8 cellular contexts compared by ENCODE assay signal in the genomic region with DNA sequence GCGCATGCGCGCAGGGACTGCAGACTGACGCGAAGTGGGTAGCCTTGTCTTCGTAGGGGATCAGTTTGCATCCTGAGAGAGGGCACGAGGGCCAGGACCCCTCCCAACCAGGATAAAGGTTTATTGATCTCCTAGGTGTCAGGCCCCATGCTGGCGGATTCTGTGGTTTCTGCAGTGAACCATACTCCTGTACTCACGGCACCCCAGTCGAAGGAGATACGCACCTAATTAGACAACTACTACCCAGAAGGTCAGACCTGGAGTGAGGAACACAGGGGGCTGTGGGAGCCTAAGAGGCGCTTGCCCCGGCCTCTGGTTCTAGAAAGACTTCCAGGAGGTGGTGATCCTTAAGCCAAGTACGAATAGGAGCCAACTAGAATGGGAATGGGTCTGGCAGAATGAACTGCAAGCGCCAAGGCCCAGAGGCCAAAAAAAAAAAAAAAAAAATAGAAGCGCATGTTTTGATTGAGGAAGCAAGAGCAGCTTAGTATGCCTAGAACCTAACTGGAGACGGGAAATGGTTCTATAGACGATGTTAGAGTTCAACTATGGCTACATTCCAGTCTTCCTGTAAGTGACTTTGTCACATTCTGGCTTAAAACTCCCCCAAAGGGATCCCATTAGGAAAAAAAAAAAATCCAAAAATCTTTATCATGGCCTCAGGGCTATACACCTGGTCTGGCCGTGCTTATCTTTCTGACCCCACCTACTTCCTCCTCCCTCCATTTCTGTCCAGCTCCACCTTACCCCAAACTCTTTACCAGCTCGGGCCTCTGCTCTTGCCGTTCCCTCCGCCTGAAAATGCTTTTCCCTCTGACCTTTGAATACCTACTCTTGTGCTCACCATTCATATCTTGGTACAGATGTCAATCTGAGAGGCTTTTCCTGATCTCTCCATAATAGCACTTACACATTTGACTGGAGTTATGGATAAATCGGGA. TPM values are rescaled to one million over a fixed set of nuclear protein-coding genes. Genes with fewer than 3 reads are reported as not detected.
DNase-seq lines count a peak whose midpoint lies in the region; ATAC-seq and TF ChIP-seq lines count a peak whose summit lies in the region.

No MANE protein-coding gene starts in this region.

- peaks cover 36 to 49% (median 47%) of the 10 kb centered on the region in 10 experiments for H3K4me1 ChIP-seq in BLaER1 treated with 17β-estradiol and CSF1 and Interleukin-3, amounts not matched to agents 10 nM and 100 nM
- H3K4me1 ChIP-seq in Panc1 (ENCODE audit: control insufficient read depth, insufficient read depth, low read length), result no peaks in the 10 kb centered on the region
- H3K4me1 ChIP-seq in mesodermal cell (ENCODE audit: control insufficient read depth, insufficient read depth, low read length, poor library complexity, severe bottlenecking), result peaks cover 5% of the 10 kb centered on the region
- H3K4me1 ChIP-seq in transverse colon, result peaks cover 0 to 21% (median 14%) of the 10 kb centered on the region in 4 donors

- H3K4me2 ChIP-seq in BLaER1 treated with 17β-estradiol and CSF1 and Interleukin-3, amounts not matched to agents 10 nM and 100 nM, result peak overlapping the region; percentile 81 to 98 (median 93)

- no peaks in the 10 kb centered on the region for H3K9me3 ChIP-seq in BLaER1 treated with 17β-estradiol and CSF1 and Interleukin-3, amounts not matched to agents 10 nM and 100 nM (replicated peaks in 1 of 11)
- H3K9me3 ChIP-seq in Panc1 (ENCODE audit: control insufficient read depth, insufficient read depth, low read depth, low read length), result no peaks in the 10 kb centered on the region
- H3K9me3 ChIP-seq in mesodermal cell (ENCODE audit: control insufficient read depth, low read length), result no peaks in the 10 kb centered on the region
- H3K9me3 ChIP-seq in transverse colon, result no peaks in the 10 kb centered on the region

- TF ChIP-seq POLR2A in transverse colon (IDR thresholded peaks at IDR 0.05), result no peak

- CTCF ChIA-PET in Panc1 (lab: Charles Lee), result no interaction called here

- H3K27ac ChIP-seq in BLaER1 treated with 17β-estradiol and CSF1 and Interleukin-3, amounts not matched to agents 10 nM and 100 nM, result peak overlapping the region; percentile 84 to 96 (median 93)
- H3K27ac ChIP-seq in Panc1 (ENCODE audit: low read length) (peak overlapping the region; percentile 88), brain microvascular endothelial cell (peak overlapping the region; percentile 90), mesodermal cell (ENCODE audit: low read depth, low read length, severe bottlenecking) (peak overlapping the region; percentile 97), transverse colon (peak overlapping the region; percentile 88 to 98 (median 94))

- H3K36me3 ChIP-seq in BLaER1 treated with 17β-estradiol and CSF1 and Interleukin-3, amounts not matched to agents 10 nM and 100 nM, result peaks cover 0 to 23% (median 12%) of the 10 kb centered on the region in 11 experiments; a peak in 15 of 22 replicates
- H3K36me3 ChIP-seq in Panc1 (ENCODE audit: control insufficient read depth, insufficient read depth, low read length) (no peaks in the 10 kb centered on the region), brain microvascular endothelial cell (replicated peaks) (no peaks in the 10 kb centered on the region), mesodermal cell (ENCODE audit: control insufficient read depth, insufficient read depth, low read length) (peaks cover 28% of the 10 kb centered on the region), transverse colon (no peaks in the 10 kb centered on the region)

- H3K27me3 ChIP-seq in BLaER1 treated with 17β-estradiol and CSF1 and Interleukin-3, amounts not matched to agents 10 nM and 100 nM, result no peaks in the 10 kb centered on the region
- no peaks in the 10 kb centered on the region for H3K27me3 ChIP-seq in Panc1 (ENCODE audit: control insufficient read depth, insufficient read depth, low read length)
- no peaks in the 10 kb centered on the region for H3K27me3 ChIP-seq in brain microvascular endothelial cell (replicated peaks)
- H3K27me3 ChIP-seq in transverse colon, result no peaks in the 10 kb centered on the region

- POLR2A ChIA-PET in Panc1 (lab: Charles Lee), result interaction anchor here (0.6 kb wide), 1 partner anchor 141 kb away, joined by 5 read pairs; no protein-coding TSS in a partner anchor

- peaks cover 0 to 21% (median 7%) of the 10 kb centered on the region in 11 experiments; a peak in 7 of 22 replicates for H4K20me1 ChIP-seq in BLaER1 treated with 17β-estradiol and CSF1 and Interleukin-3, amounts not matched to agents 10 nM and 100 nM

- TF ChIP-seq CTCF in Panc1 (IDR thresholded peaks at IDR 0.05), result no peak
- TF ChIP-seq CTCF in brain microvascular endothelial cell (IDR thresholded peaks at IDR 0.05; ENCODE audit: low read depth, low read length, missing control alignments), result no peak
- TF ChIP-seq CTCF in transverse colon (IDR thresholded peaks at IDR 0.05), result no peak

- TSS peak; percentile 75 for BruUV-seq in Panc1 (replicated peaks; lab: Mats Ljungman, UMichigan)

- TF ChIP-seq EP300 in transverse colon (IDR thresholded peaks at IDR 0.05; ENCODE audit: low read depth), result no peak

- WGBS in mesodermal cell (ENCODE audit: insufficient coverage in 2 of 2), 2 experiments, result 39 to 51% methylated on average over 13 of the region's 23 CpGs
- 50 to 79% methylated on average over 7 to 21 of the region's 23 CpGs for WGBS in transverse colon (ENCODE audit: low coverage in 1 of 2), 2 donors

- intact Hi-C loops in Panc1 (cut with micrococcal nuclease; ENCODE audit: unreplicated experiment), result no loop called here
- intact Hi-C loops in transverse colon (cut with DNase I; ENCODE audit: low total_unique reads), result no loop called here

- peak overlapping the region; percentile 67 to 77 (median 71) for H3K4me3 ChIP-seq in BLaER1 treated with 17β-estradiol and CSF1 and Interleukin-3, amounts not matched to agents 10 nM and 100 nM
- H3K4me3 ChIP-seq in Panc1 (ENCODE audit: low read depth in 2 of 2, low read length in 2 of 2) (peak overlapping the region; percentile 68 to 85), brain microvascular endothelial cell (ENCODE audit: low read depth, low read length) (peak overlapping the region; percentile 79), mesodermal cell (ENCODE audit: extremely low read depth, insufficient read depth, low read length, poor library complexity, severe bottlenecking) (peak overlapping the region; percentile 57), transverse colon (peak overlapping the region; percentile 65 to 91 (median 70))

- DNase-seq in Panc1 (ENCODE audit: low read depth, low spot score) (no peak), brain microvascular endothelial cell (no peak), transverse colon (no peak)

- ATAC-seq in Panc1, result no peak
- no peak for ATAC-seq in GM18870 (IDR thresholded peaks at IDR 0.05; ENCODE audit: unreplicated experiment)
- no peak for ATAC-seq in GM18511 (IDR thresholded peaks at IDR 0.05; ENCODE audit: unreplicated experiment)
- no peak for ATAC-seq in GM21576 (IDR thresholded peaks at IDR 0.05; ENCODE audit: unreplicated experiment)

- H3K9ac ChIP-seq in BLaER1 treated with 17β-estradiol and CSF1 and Interleukin-3, amounts not matched to agents 10 nM and 100 nM, result peak overlapping the region; percentile 87 to 96 (median 92)

- in situ Hi-C loops in Panc1 (cut with HindIII; ENCODE audit: low pct_unique_long_range_greater_than_20kb, low sequenced_read_pairs) (no loop called here), brain microvascular endothelial cell (cut with HindIII; ENCODE audit: low pct_ligation_motif_present, low sequenced_read_pairs) (no loop called here), transverse colon (cut with MboI; ENCODE audit: low pct_ligation_motif_present in 1 of 4, low pct_unique_long_range_greater_than_20kb in 1 of 4, low sequenced_read_pairs in 3 of 4) (no loop called here)

RNA-seq across cellular contexts. Expression of a gene that starts 0.9 kb away (rescaled TPM):
- total RNA-seq in Panc1 (2021; ENCODE audit: unreplicated experiment), result 45.6 TPM
- polyA plus RNA-seq in Panc1 (2012; ENCODE audit: insufficient read length), result 88.3 TPM
- polyA plus RNA-seq in mesodermal cell (2013, experiment 1 of 2), result 52.4 TPM
- 46.6 TPM for polyA plus RNA-seq in mesodermal cell (2013, experiment 2 of 2)
- total RNA-seq in transverse colon, result 10 to 100 TPM in 3 of 4 donors, 1 to 10 TPM in 1; 3.0 to 17.1 (median 15.1) TPM

RNA-seq across cellular contexts. Expression of a gene that starts 8.4 kb away (rescaled TPM):
- 0.10 TPM for total RNA-seq in Panc1 (2021; ENCODE audit: unreplicated experiment)
- polyA plus RNA-seq in Panc1 (2012; ENCODE audit: insufficient read length), result 0.22 TPM
- 0.11 TPM for polyA plus RNA-seq in mesodermal cell (2013, experiment 1 of 2)
- 0.10 TPM for polyA plus RNA-seq in mesodermal cell (2013, experiment 2 of 2)
- total RNA-seq in transverse colon, result 1 to 10 TPM in 1 of 4 donors, under 1 TPM in 2, not detected in 1; 0.14 to 2.2 (median 0.64) TPM

RNA-seq across cellular contexts. Expression of a gene that starts 19.3 kb away (rescaled TPM):
- total RNA-seq in Panc1 (2021; ENCODE audit: unreplicated experiment) (2.7 TPM), transverse colon (1 to 10 TPM in 3 of 4 donors, not detected in 1; 2.5 to 4.0 (median 3.7) TPM)
- polyA plus RNA-seq in Panc1 (2012; ENCODE audit: insufficient read length), result 8.8 TPM
- 34.0 TPM for polyA plus RNA-seq in mesodermal cell (2013, experiment 1 of 2)
- 23.9 TPM for polyA plus RNA-seq in mesodermal cell (2013, experiment 2 of 2)

RNA-seq across cellular contexts. Expression of a gene that starts 23.9 kb away (rescaled TPM):
- total RNA-seq in Panc1 (2021; ENCODE audit: unreplicated experiment) (14.1 TPM), transverse colon (10 to 100 TPM in 2 of 4 donors, 1 to 10 TPM in 2; 3.7 to 11.9 (median 9.8) TPM)
- 16.5 TPM for polyA plus RNA-seq in Panc1 (2012; ENCODE audit: insufficient read length)
- polyA plus RNA-seq in mesodermal cell (2013, experiment 1 of 2), result 8.4 TPM
- 8.9 TPM for polyA plus RNA-seq in mesodermal cell (2013, experiment 2 of 2)

RNA-seq across cellular contexts. Expression of a gene that starts 24.4 kb away (rescaled TPM):
- 20.4 TPM for total RNA-seq in Panc1 (2021; ENCODE audit: unreplicated experiment)
- polyA plus RNA-seq in Panc1 (2012; ENCODE audit: insufficient read length), result 4.8 TPM
- polyA plus RNA-seq in mesodermal cell (2013, experiment 1 of 2), result 10.2 TPM
- 8.9 TPM for polyA plus RNA-seq in mesodermal cell (2013, experiment 2 of 2)
- 10 to 100 TPM; 15.7 to 32.5 (median 24.7) TPM for total RNA-seq in transverse colon
